1 cellular context compared by ENCODE assay signal in genomic region chr10:80413152-80413996, GRCh38.
TF ChIP-seq lines count a peak whose summit lies in the region.

No MANE protein-coding gene starts in this region.

TF ChIP-seq in HepG2, 621 proteins besides CTCF, POLR2A, EP300 and RAD21 (continues in another document):
- TF ChIP-seq SMC3 (IDR thresholded peaks at IDR 0.05; ENCODE audit: low read length) (no peak), HIC2 (CRISPR knock-in tag; IDR thresholded peaks at IDR 0.05; ENCODE audit: low read depth) (no peak), CENPBD1 (CRISPR knock-in tag; IDR thresholded peaks at IDR 0.05; ENCODE audit: borderline replicate concordance, low read depth) (no peak), U2AF1 (optimal IDR thresholded peaks at IDR 0.05; ENCODE audit: low read depth, low read length) (no peak), ZNF619 (CRISPR knock-in tag; IDR thresholded peaks at IDR 0.05) (0 out of 2 replicates have a peak, but pooled peaks have one; percentile 59), ZNF343 (CRISPR knock-in tag; IDR thresholded peaks at IDR 0.05) (no peak), HHEX (CRISPR knock-in tag; IDR thresholded peaks at IDR 0.05) (no peak), POGZ (CRISPR knock-in tag; IDR thresholded peaks at IDR 0.05) (no peak), ZFP37 (CRISPR knock-in tag; IDR thresholded peaks at IDR 0.05; ENCODE audit: borderline replicate concordance) (no peak), POLR2AphosphoS5 (IDR thresholded peaks at IDR 0.05; ENCODE audit: low read depth, low read length) (no peak), THAP9 (CRISPR knock-in tag; IDR thresholded peaks at IDR 0.05; ENCODE audit: borderline replicate concordance) (0 out of 2 replicates have a peak, but pooled peaks have one; percentile 29), ZNF646 (CRISPR knock-in tag; IDR thresholded peaks at IDR 0.05) (no peak), ZFP82 (CRISPR knock-in tag; IDR thresholded peaks at IDR 0.05; ENCODE audit: borderline replicate concordance) (no peak), ZBTB4 (CRISPR knock-in tag; IDR thresholded peaks at IDR 0.05; ENCODE audit: borderline replicate concordance) (no peak), ARID4A (CRISPR knock-in tag; IDR thresholded peaks at IDR 0.05; ENCODE audit: borderline replicate concordance) (no peak), ZNF101 (CRISPR knock-in tag; IDR thresholded peaks at IDR 0.05; ENCODE audit: borderline replicate concordance, low read depth) (no peak), TRIM24 (CRISPR knock-in tag; IDR thresholded peaks at IDR 0.05) (no peak), ZNF362 (CRISPR knock-in tag; IDR thresholded peaks at IDR 0.05; ENCODE audit: borderline replicate concordance) (no peak), FOXP1 (IDR thresholded peaks at IDR 0.05) (no peak), FOXP1 (CRISPR knock-in tag; IDR thresholded peaks at IDR 0.05) (no peak), MAX (IDR thresholded peaks at IDR 0.05) (0 out of 2 replicates have a peak, but pooled peaks have one; percentile 6), ZNF878 (CRISPR knock-in tag; IDR thresholded peaks at IDR 0.05) (0 out of 2 replicates have a peak, but pooled peaks have one; percentile 17), ZNF124 (CRISPR knock-in tag; IDR thresholded peaks at IDR 0.05) (no peak), THYN1 (CRISPR knock-in tag; IDR thresholded peaks at IDR 0.05; ENCODE audit: borderline replicate concordance, low read depth) (no peak), ZBED4 (CRISPR knock-in tag; IDR thresholded peaks at IDR 0.05; ENCODE audit: borderline replicate concordance) (no peak), NR2F6 (IDR thresholded peaks at IDR 0.05) (no peak), NR2F6 (CRISPR knock-in tag; IDR thresholded peaks at IDR 0.05) (no peak), ASH2L (IDR thresholded peaks at IDR 0.05; ENCODE audit: insufficient read length, low read depth, low read length) (no peak)
